In genomic region chr2:182685552-182685951, GRCh38 we compare ENCODE assay signal across 2 cellular contexts.
TF ChIP-seq lines count a peak whose summit lies in the region.

No MANE protein-coding gene starts in this region.

TF ChIP-seq in HepG2, 621 proteins besides CTCF, POLR2A, EP300 and RAD21:
- no peak for TF ChIP-seq MTERF4 (CRISPR knock-in tag; IDR thresholded peaks at IDR 0.05)
- TF ChIP-seq MAFK (conservative IDR thresholded peaks at IDR 0.05 in 1 of 2, IDR thresholded peaks at IDR 0.05 in 1 of 2; ENCODE audit: low read length in 2 of 2) = peak; percentile 43 to 69; a peak in 3 of 4 replicates
- no peak for TF ChIP-seq PAXIP1 (CRISPR knock-in tag; conservative IDR thresholded peaks at IDR 0.05)
- no peak for TF ChIP-seq NR1H2 (CRISPR knock-in tag; IDR thresholded peaks at IDR 0.05; ENCODE audit: borderline replicate concordance, low read depth)
- TF ChIP-seq MAFF (IDR thresholded peaks at IDR 0.05; ENCODE audit: low read depth, low read length) = peak; percentile 47; the same call in 1 of the 2 replicates
- no peak for TF ChIP-seq ZMAT5 (CRISPR knock-in tag; IDR thresholded peaks at IDR 0.05; ENCODE audit: borderline replicate concordance, low read depth)
- TF ChIP-seq FOXA1 (IDR thresholded peaks at IDR 0.05) = no peak
- TF ChIP-seq FOXA1 (CRISPR knock-in tag; IDR thresholded peaks at IDR 0.05) = no peak
TF ChIP-seq in HepG2: peak in this region for 2.

TF ChIP-seq in IMR-90, 13 proteins besides CTCF, POLR2A, EP300 and RAD21:
- TF ChIP-seq MXI1 (IDR thresholded peaks at IDR 0.05; ENCODE audit: borderline replicate concordance, low read depth, low read length) = no peak
- TF ChIP-seq MAFK (IDR thresholded peaks at IDR 0.05; ENCODE audit: low read depth, low read length) = 0 out of 2 replicates have a peak, but pooled peaks have one; percentile 5
